22 cellular contexts compared by ENCODE assay signal in the genomic region with DNA sequence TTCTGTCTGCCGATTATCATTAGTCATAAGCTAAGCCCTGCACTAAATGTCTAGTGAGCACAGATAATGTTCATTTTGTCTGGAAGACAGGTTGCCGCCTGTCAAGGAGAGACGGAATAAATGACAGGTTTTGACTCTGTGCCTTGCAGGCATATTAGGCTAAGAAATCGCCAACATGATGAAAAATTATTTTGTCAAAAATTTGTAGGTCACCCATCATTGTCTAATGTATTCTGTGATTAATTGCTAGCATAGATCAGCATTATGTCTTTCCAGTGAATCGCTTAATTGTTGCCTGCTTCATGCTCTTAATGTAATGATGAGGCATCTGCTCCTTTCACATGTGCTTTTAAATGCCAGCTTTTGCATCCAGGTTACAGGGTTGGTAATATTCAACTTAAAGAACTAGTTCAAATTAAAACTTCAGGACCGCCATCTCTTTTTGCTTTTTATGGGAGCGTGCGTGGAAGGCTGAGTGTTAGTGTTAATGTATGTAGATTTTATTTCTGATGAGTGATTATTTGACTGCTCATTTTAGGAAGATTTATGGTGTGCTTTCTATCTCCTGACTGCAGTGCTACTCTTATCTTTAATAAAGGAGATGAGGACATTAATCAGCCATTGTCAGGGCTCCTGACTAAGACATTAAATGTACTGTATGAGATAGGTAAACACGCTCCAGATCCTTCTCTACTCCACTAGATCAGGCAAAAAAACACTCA.
DNase-seq lines count a peak whose midpoint lies in the region; ATAC-seq, FAIRE-seq and TF ChIP-seq lines count a peak whose summit lies in the region.
"Had no signal": no experiment of that assay in that cellular context is flagged by ENCODE, and none has a peak within 500 bp of the region (broad histone marks: within the 10 kb centered on the region; RNA-seq: fewer than 3 reads in every experiment).

No MANE protein-coding gene starts in this region.

- H4K20me1 ChIP-seq in K562 (replicated peaks; ENCODE audit: control insufficient read depth, insufficient read depth, low read length), result no peaks in the 10 kb centered on the region

- TF ChIP-seq POLR2A in K562 (conservative IDR thresholded peaks at IDR 0.05) (no peak), stomach (IDR thresholded peaks at IDR 0.05) (no peak)

- in situ Hi-C loops in K562 (cut with MboI), result no loop called here

- no peak overlapping the region for H3K9ac ChIP-seq in K562 (ENCODE audit: insufficient read depth in 1 of 2, low read depth in 2 of 2, low read length in 2 of 2)

- TF ChIP-seq RAD21 in K562 (CRISPR knock-in tag; conservative IDR thresholded peaks at IDR 0.05 in 1 of 2, IDR thresholded peaks at IDR 0.05 in 1 of 2), result no peak

- FAIRE-seq in K562 (lab: Jason Lieb, UNC), result no peak
- FAIRE-seq: A204.1 had no signal

- TF ChIP-seq CTCF in K562 (IDR thresholded peaks at IDR 0.05 in 2 of 3, conservative IDR thresholded peaks at IDR 0.05 in 1 of 3; ENCODE audit: insufficient read depth in 2 of 3, low read depth in 1 of 3, low read length in 3 of 3), result no peak
- no peak for TF ChIP-seq CTCF in tibial artery (IDR thresholded peaks at IDR 0.05)
- no peak for TF ChIP-seq CTCF in stomach (IDR thresholded peaks at IDR 0.05)

- H3K79me2 ChIP-seq in K562 (ENCODE audit: control insufficient read depth, insufficient read depth, low read length), result no peaks in the 10 kb centered on the region

- DNase-seq in NCI-H510A treated with DMSO at 0.1 percent for 48 hours (lab: John Stamatoyannopoulos, UW) (peak; percentile 18), NCI-H510A (lab: John Stamatoyannopoulos, UW) (no peak), NCI-H187 treated with DMSO at 0.1 percent for 48 hours (lab: John Stamatoyannopoulos, UW) (peak; percentile 73), K562 (ENCODE audit: extremely low read depth in 1 of 4, low spot score in 3 of 4) (no peak), retina (peak; percentile 35), sciatic nerve (ENCODE audit: low spot score) (no peak), tibial artery (no peak), stomach (no peak)
- DNase-seq: activated CD4-positive, alpha-beta T cell treated with anti-CD3 and anti-CD28 coated beads for 48 hours; activated T-cell treated with anti-CD3 and anti-CD28 coated beads, Interleukin-2, amount 50 U/mL, for 4 hours; AML-193; body of pancreas; CD8-positive, alpha-beta memory T cell; DMS79 treated with DMSO at 0.1 percent for 48 hours; erythroblast; heart left ventricle; NCI-H146; RPMI8226; stimulated activated CD4-positive, alpha-beta T cell treated with anti-CD3 and anti-CD28 coated beads, Interleukin-2, amount 100 ng/mL, for 24 hours; T-helper 2 cell had no signal

- no peaks in the 10 kb centered on the region for H3K27me3 ChIP-seq in K562 (ENCODE audit: control insufficient read depth in 2 of 2, insufficient read depth in 2 of 2, low read length in 2 of 2)
- no peaks in the 10 kb centered on the region for H3K27me3 ChIP-seq in tibial artery
- no peaks in the 10 kb centered on the region for H3K27me3 ChIP-seq in stomach
- H3K27me3 ChIP-seq: body of pancreas, heart left ventricle had no signal

- intact Hi-C loops in K562 (cut with micrococcal nuclease), result no loop called here
- intact Hi-C loops in sciatic nerve (cut with DNase I), result no loop called here
- intact Hi-C loops in tibial artery (cut with DNase I; ENCODE audit: low total_unique reads), result no loop called here
- intact Hi-C loops in stomach (cut with DNase I; ENCODE audit: low total_unique reads), result no loop called here

- CTCF ChIA-PET in K562 (lab: Yijun Ruan, JAX; ENCODE audit: low intra/inter-chr PET ratio), result no interaction called here

- ATAC-seq in K562 (no peak), sciatic nerve (no peak)
- ATAC-seq: activated T-cell treated with anti-CD3 and anti-CD28 coated beads, Interleukin-2, amount 50 U/mL, for 4 hours; body of pancreas; heart left ventricle had no signal

- H3K27ac ChIP-seq in K562 (ENCODE audit: extremely low read depth, low read depth, low read length) (no peak overlapping the region), tibial artery (no peak overlapping the region), stomach (no peak overlapping the region)
- H3K27ac ChIP-seq: body of pancreas, heart left ventricle, skin epidermis had no signal

- POLR2A ChIA-PET in K562 (lab: Yijun Ruan, JAX), result no interaction called here

- no TSS peak for BruUV-seq in K562 (replicated peaks; lab: Mats Ljungman, UMichigan)

- 0% methylated on average over 9 of the region's 9 CpGs for WGBS in K562 (ENCODE audit: insufficient coverage, low coverage, missing lambda C conversion rate)
- 82 to 89% (median 88%) methylated on average over 9 of the region's 9 CpGs for WGBS in stomach, 5 donors

- no peak overlapping the region for H2AFZ ChIP-seq in K562 (ENCODE audit: low read depth, low read length)

- H3K4me1 ChIP-seq in K562 (replicated peaks in 1 of 2; ENCODE audit: control insufficient read depth in 2 of 2, insufficient read depth in 2 of 2, low read length in 2 of 2) (no peaks in the 10 kb centered on the region), tibial artery (no peaks in the 10 kb centered on the region), stomach (no peaks in the 10 kb centered on the region)
- H3K4me1 ChIP-seq: body of pancreas, heart left ventricle had no signal

- no peak overlapping the region for H3K4me2 ChIP-seq in K562 (ENCODE audit: insufficient read depth, low read length)

- no peaks in the 10 kb centered on the region for H3K36me3 ChIP-seq in K562 (ENCODE audit: control insufficient read depth, insufficient read depth, low read length)
- no peaks in the 10 kb centered on the region for H3K36me3 ChIP-seq in tibial artery
- H3K36me3 ChIP-seq in stomach, result no peaks in the 10 kb centered on the region
- H3K36me3 ChIP-seq: heart left ventricle had no signal

- no peaks in the 10 kb centered on the region for H3K9me1 ChIP-seq in K562 (ENCODE audit: control insufficient read depth, insufficient read depth, low read length)

- TF ChIP-seq EP300 in K562 (IDR thresholded peaks at IDR 0.05; ENCODE audit: low read length) (no peak; the same call in 1 of the 2 replicates), stomach (IDR thresholded peaks at IDR 0.05) (no peak)

- H3K4me3 ChIP-seq in K562 (no peak overlapping the region), tibial artery (no peak overlapping the region), stomach (no peak overlapping the region)
- H3K4me3 ChIP-seq: body of pancreas, heart left ventricle, skin epidermis had no signal

- no peaks in the 10 kb centered on the region for H3K9me3 ChIP-seq in K562 (replicated peaks; ENCODE audit: control insufficient read depth, insufficient read depth, low read depth, low read length)
- no peaks in the 10 kb centered on the region for H3K9me3 ChIP-seq in tibial artery
- no peaks in the 10 kb centered on the region for H3K9me3 ChIP-seq in stomach
- H3K9me3 ChIP-seq: body of pancreas had no signal

TF ChIP-seq in K562, 482 proteins besides CTCF, POLR2A, EP300 and RAD21 (continues in another document):
- TF ChIP-seq SIN3A (IDR thresholded peaks at IDR 0.05; ENCODE audit: borderline replicate concordance in 2 of 2, control insufficient read depth in 1 of 2, low read depth in 2 of 2, low read length in 2 of 2), result no peak
- TF ChIP-seq, protein P1, sequence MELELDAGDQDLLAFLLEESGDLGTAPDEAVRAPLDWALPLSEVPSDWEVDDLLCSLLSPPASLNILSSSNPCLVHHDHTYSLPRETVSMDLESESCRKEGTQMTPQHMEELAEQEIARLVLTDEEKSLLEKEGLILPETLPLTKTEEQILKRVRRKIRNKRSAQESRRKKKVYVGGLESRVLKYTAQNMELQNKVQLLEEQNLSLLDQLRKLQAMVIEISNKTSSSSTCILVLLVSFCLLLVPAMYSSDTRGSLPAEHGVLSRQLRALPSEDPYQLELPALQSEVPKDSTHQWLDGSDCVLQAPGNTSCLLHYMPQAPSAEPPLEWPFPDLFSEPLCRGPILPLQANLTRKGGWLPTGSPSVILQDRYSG (tag; conservative IDR thresholded peaks at IDR 0.05; ENCODE audit: low read depth), result no peak
- no peak for TF ChIP-seq MYC (IDR thresholded peaks at IDR 0.05; ENCODE audit: low read depth, low read length)
- TF ChIP-seq MYC (CRISPR knock-in tag; IDR thresholded peaks at IDR 0.05; ENCODE audit: borderline replicate concordance, low read depth), result no peak
- TF ChIP-seq ZNF77 (CRISPR knock-in tag; IDR thresholded peaks at IDR 0.05), result no peak
- TF ChIP-seq, protein P2, sequence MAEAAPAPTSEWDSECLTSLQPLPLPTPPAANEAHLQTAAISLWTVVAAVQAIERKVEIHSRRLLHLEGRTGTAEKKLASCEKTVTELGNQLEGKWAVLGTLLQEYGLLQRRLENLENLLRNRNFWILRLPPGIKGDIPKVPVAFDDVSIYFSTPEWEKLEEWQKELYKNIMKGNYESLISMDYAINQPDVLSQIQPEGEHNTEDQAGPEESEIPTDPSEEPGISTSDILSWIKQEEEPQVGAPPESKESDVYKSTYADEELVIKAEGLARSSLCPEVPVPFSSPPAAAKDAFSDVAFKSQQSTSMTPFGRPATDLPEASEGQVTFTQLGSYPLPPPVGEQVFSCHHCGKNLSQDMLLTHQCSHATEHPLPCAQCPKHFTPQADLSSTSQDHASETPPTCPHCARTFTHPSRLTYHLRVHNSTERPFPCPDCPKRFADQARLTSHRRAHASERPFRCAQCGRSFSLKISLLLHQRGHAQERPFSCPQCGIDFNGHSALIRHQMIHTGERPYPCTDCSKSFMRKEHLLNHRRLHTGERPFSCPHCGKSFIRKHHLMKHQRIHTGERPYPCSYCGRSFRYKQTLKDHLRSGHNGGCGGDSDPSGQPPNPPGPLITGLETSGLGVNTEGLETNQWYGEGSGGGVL (CRISPR knock-in tag; IDR thresholded peaks at IDR 0.05), result no peak
- TF ChIP-seq, protein P3, sequence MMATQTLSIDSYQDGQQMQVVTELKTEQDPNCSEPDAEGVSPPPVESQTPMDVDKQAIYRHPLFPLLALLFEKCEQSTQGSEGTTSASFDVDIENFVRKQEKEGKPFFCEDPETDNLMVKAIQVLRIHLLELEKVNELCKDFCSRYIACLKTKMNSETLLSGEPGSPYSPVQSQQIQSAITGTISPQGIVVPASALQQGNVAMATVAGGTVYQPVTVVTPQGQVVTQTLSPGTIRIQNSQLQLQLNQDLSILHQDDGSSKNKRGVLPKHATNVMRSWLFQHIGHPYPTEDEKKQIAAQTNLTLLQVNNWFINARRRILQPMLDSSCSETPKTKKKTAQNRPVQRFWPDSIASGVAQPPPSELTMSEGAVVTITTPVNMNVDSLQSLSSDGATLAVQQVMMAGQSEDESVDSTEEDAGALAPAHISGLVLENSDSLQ (IDR thresholded peaks at IDR 0.05), result peak; percentile 54; the same call in 1 of the 2 replicates
- TF ChIP-seq TBL1XR1 (IDR thresholded peaks at IDR 0.05; ENCODE audit: low read length in 2 of 2), result no peak
- no peak; the same call in 1 of the 2 replicates for TF ChIP-seq CBFA2T2 (conservative IDR thresholded peaks at IDR 0.05)
- TF ChIP-seq ZNF696 (CRISPR knock-in tag; conservative IDR thresholded peaks at IDR 0.05), result no peak
- no peak for TF ChIP-seq DIDO1 (tag; IDR thresholded peaks at IDR 0.05; ENCODE audit: low read depth)
- peak; percentile 96 for TF ChIP-seq MEIS2 (IDR thresholded peaks at IDR 0.05; ENCODE audit: partially characterized antibody)
- no peak for TF ChIP-seq PCBP1 (IDR thresholded peaks at IDR 0.05; ENCODE audit: low read depth, low read length, poor library complexity, severe bottlenecking)
- no peak for TF ChIP-seq ZNF197 (CRISPR knock-in tag; IDR thresholded peaks at IDR 0.05; ENCODE audit: low read depth)

Comparison
In these comparisons a context has a peak if more than half of its experiments do, and no peak if none do; other contexts are left out.
1. DNase-seq: peak in NCI-H510A treated with DMSO at 0.1 percent for 48 hours (single experiment), NCI-H187 treated with DMSO at 0.1 percent for 48 hours (single experiment) and retina (single experiment); none in NCI-H510A (single experiment), K562 (0 of 4), sciatic nerve (single experiment), tibial artery (0 of 2) and stomach (single experiment).